In the genomic region with DNA sequence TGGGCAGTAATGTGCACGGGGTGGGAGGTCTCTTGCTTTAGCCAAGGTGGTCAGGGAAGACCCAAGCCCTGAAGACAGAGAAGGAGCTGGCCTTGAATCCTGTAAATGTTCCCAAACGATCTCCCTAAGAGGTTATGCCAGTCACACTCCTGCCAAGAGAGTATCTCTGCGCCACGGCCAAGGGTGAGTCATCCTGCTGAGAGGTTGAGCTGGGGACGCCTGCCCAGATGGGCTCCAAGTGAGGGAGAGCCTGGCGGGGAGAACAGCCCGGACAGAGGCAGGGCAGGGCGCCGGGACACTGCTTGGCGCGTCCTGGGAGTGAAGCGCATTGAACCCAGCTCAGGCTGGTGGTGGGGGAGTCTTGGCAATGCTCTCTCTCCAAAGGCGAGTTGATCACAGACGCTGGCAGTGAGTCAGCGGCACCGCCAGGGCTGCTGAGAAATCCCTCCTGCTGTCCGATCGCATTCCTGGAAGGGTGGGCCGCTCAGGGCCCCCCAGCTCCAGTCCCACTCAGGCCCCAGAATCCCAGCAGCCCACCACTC, we compare ENCODE assay signal across 8 cellular contexts. TPM values are rescaled to one million over a fixed set of nuclear protein-coding genes. Genes with fewer than 3 reads are reported as not detected.
A peak's percentile ranks its signal among the peaks of the same experiment; 100 is the strongest.
DNase-seq lines count a peak whose midpoint lies in the region; ATAC-seq and TF ChIP-seq lines count a peak whose summit lies in the region.

No MANE protein-coding gene starts in this region.

- TF ChIP-seq RAD21 in liver (IDR thresholded peaks at IDR 0.05), result no peak

- no peak overlapping the region for H3K4me3 ChIP-seq in liver (ENCODE audit: low read depth in 1 of 3, low read length in 3 of 3)
- no peak overlapping the region for H3K4me3 ChIP-seq in upper lobe of left lung
- no peak overlapping the region for H3K4me3 ChIP-seq in CD4-positive, alpha-beta memory T cell (ENCODE audit: low read length in 2 of 2)

- no peaks in the 10 kb centered on the region for H3K9me3 Mint-ChIP-seq in Calu3 (ENCODE audit: low read depth, unreplicated experiment)
- no peaks in the 10 kb centered on the region for H3K9me3 Mint-ChIP-seq in CD4-positive, alpha-beta T cell
- H3K9me3 Mint-ChIP-seq in CD4-positive, alpha-beta memory T cell, result no peaks in the 10 kb centered on the region

- peak; percentile 88 to 94 for ATAC-seq in upper lobe of left lung (ENCODE audit: low FRiP score in 2 of 2)
- no peak for ATAC-seq in CD4-positive, alpha-beta T cell (ENCODE audit: poor library complexity)

- peaks cover 31% of the 10 kb centered on the region for H3K4me1 Mint-ChIP-seq in Calu3 (ENCODE audit: low read depth, unreplicated experiment)
- no peaks in the 10 kb centered on the region for H3K4me1 Mint-ChIP-seq in CD4-positive, alpha-beta T cell (ENCODE audit: low read depth)
- H3K4me1 Mint-ChIP-seq in CD4-positive, alpha-beta memory T cell, result peaks cover 0 to 2% (median 0%) of the 10 kb centered on the region in 4 donors

- no TSS peak for BruUV-seq in Calu3 (replicated peaks; lab: Mats Ljungman, UMichigan)

- peaks cover 13% of the 10 kb centered on the region for H3K36me3 Mint-ChIP-seq in Calu3 (ENCODE audit: insufficient read depth, unreplicated experiment)
- H3K36me3 Mint-ChIP-seq in CD4-positive, alpha-beta T cell (ENCODE audit: low read depth), result no peaks in the 10 kb centered on the region
- no peaks in the 10 kb centered on the region for H3K36me3 Mint-ChIP-seq in CD4-positive, alpha-beta memory T cell

- H3K27ac ChIP-seq in liver (ENCODE audit: low read depth in 1 of 2, low read length in 2 of 2) (no peak overlapping the region), upper lobe of left lung (peak overlapping the region; percentile 48 to 80 (median 64))
- no peak overlapping the region for H3K27ac ChIP-seq in CD4-positive, alpha-beta T cell (ENCODE audit: low read depth, low read length)
- no peak overlapping the region for H3K27ac ChIP-seq in CD4-positive, alpha-beta memory T cell (ENCODE audit: low read depth, low read length)

- no peak overlapping the region for H3K27ac Mint-ChIP-seq in Calu3 (ENCODE audit: unreplicated experiment)
- no peak overlapping the region for H3K27ac Mint-ChIP-seq in CD4-positive, alpha-beta T cell
- no peak overlapping the region for H3K27ac Mint-ChIP-seq in CD4-positive, alpha-beta memory T cell

- no peaks in the 10 kb centered on the region for H3K27me3 Mint-ChIP-seq in Calu3 (ENCODE audit: unreplicated experiment)
- H3K27me3 Mint-ChIP-seq in CD4-positive, alpha-beta T cell, result peaks cover 12% of the 10 kb centered on the region
- peaks cover 0 to 1% of the 10 kb centered on the region in 2 donors for H3K27me3 Mint-ChIP-seq in CD4-positive, alpha-beta memory T cell

- H3K9ac ChIP-seq in liver (ENCODE audit: low read depth in 1 of 2, low read length in 2 of 2), result no peak overlapping the region

- H3K4me1 ChIP-seq in liver (ENCODE audit: control insufficient read depth in 4 of 4, insufficient read depth in 4 of 4, low read length in 3 of 4) (no peaks in the 10 kb centered on the region), upper lobe of left lung (peaks cover 5 to 16% (median 9%) of the 10 kb centered on the region in 4 donors)
- no peaks in the 10 kb centered on the region for H3K4me1 ChIP-seq in CD4-positive, alpha-beta memory T cell (ENCODE audit: insufficient read depth, low read length)

- POLR2A ChIA-PET in CD4-positive, alpha-beta T cell (lab: Charles Lee), result no interaction called here
- POLR2A ChIA-PET in CD4-positive, alpha-beta memory T cell (lab: Charles Lee; ENCODE audit: partially characterized antibody), result no interaction called here

- TF ChIP-seq POLR2A in upper lobe of left lung (IDR thresholded peaks at IDR 0.05), result peak in 1 of 4 donors; percentile 51

- intact Hi-C loops in Calu3 (cut with micrococcal nuclease; ENCODE audit: unreplicated experiment), result no loop called here
- intact Hi-C loops in CD4-positive, alpha-beta T cell (cut with DNase I, micrococcal nuclease), result no loop called here
- intact Hi-C loops in CD4-positive, alpha-beta memory T cell (cut with micrococcal nuclease), result no loop called here

- H3K4me3 Mint-ChIP-seq in Calu3 (ENCODE audit: low read depth, unreplicated experiment), result peak overlapping the region; percentile 19
- no peak overlapping the region for H3K4me3 Mint-ChIP-seq in CD4-positive, alpha-beta T cell
- no peak overlapping the region for H3K4me3 Mint-ChIP-seq in CD4-positive, alpha-beta memory T cell

- CTCF ChIA-PET in Calu3 (lab: Charles Lee), result interaction anchor here (0.5 to 1.1 kb wide), 9 partner anchors 16 to 1684 kb away, joined by 3 to 5 read pairs (median 4); partner anchors contain the start of gene KDELR1
- CTCF ChIA-PET in CD4-positive, alpha-beta T cell (lab: Charles Lee), result no interaction called here
- CTCF ChIA-PET in CD4-positive, alpha-beta memory T cell (lab: Charles Lee; ENCODE audit: partially characterized antibody), result no interaction called here

- peak in 1 of 4 donors; percentile 68 for TF ChIP-seq EP300 in upper lobe of left lung (IDR thresholded peaks at IDR 0.05)

- no peaks in the 10 kb centered on the region for H3K9me3 ChIP-seq in liver (ENCODE audit: control insufficient read depth in 4 of 4, low read length in 3 of 4)
- no peaks in the 10 kb centered on the region for H3K9me3 ChIP-seq in upper lobe of left lung
- H3K9me3 ChIP-seq in CD4-positive, alpha-beta T cell (ENCODE audit: control insufficient read depth, low read length), result no peaks in the 10 kb centered on the region
- H3K9me3 ChIP-seq in CD4-positive, alpha-beta memory T cell (ENCODE audit: control insufficient read depth in 1 of 2, low read length in 2 of 2), result no peaks in the 10 kb centered on the region

- H3K27me3 ChIP-seq in liver (ENCODE audit: control insufficient read depth in 4 of 4, insufficient read depth in 4 of 4, low read length in 3 of 4) (peaks cover 0 to 3% (median 0%) of the 10 kb centered on the region in 4 donors), upper lobe of left lung (no peaks in the 10 kb centered on the region)
- H3K27me3 ChIP-seq in CD4-positive, alpha-beta T cell (ENCODE audit: control insufficient read depth, insufficient read depth, low read length), result peaks cover 5% of the 10 kb centered on the region
- H3K27me3 ChIP-seq in CD4-positive, alpha-beta memory T cell (ENCODE audit: insufficient read depth, low read length), result no peaks in the 10 kb centered on the region

- DNase-seq in Calu3 (peak; percentile 83), NCI-H2029 (lab: John Stamatoyannopoulos, UW) (peak; percentile 82), dedifferentiated amniotic fluid mesenchymal stem cell (ENCODE audit: extremely low spot score) (peak; percentile 85), upper lobe of left lung (peak; percentile 85 to 92), NOMO-1 (lab: John Stamatoyannopoulos, UW; ENCODE audit: unreplicated experiment in 2 of 2) (no peak)
- DNase-seq in CD4-positive, alpha-beta T cell, result no peak
- DNase-seq in CD4-positive, alpha-beta memory T cell, result no peak

- 14% methylated on average over 19 of the region's 19 CpGs for WGBS in liver
- 18 to 35% methylated on average over 12 to 18 of the region's 19 CpGs for WGBS in upper lobe of left lung, 2 donors

- no peak for TF ChIP-seq CTCF in Calu3 (IDR thresholded peaks at IDR 0.05; ENCODE audit: unreplicated experiment)
- no peak for TF ChIP-seq CTCF in liver (IDR thresholded peaks at IDR 0.05; ENCODE audit: low read depth, low read length, missing input control)
- no peak for TF ChIP-seq CTCF in upper lobe of left lung (IDR thresholded peaks at IDR 0.05)
- TF ChIP-seq CTCF in CD4-positive, alpha-beta T cell (IDR thresholded peaks at IDR 0.05), result no peak

- H3K36me3 ChIP-seq in liver (ENCODE audit: control insufficient read depth in 4 of 4, insufficient read depth in 3 of 4, low read depth in 1 of 4, low read length in 3 of 4) (no peaks in the 10 kb centered on the region), upper lobe of left lung (no peaks in the 10 kb centered on the region)
- H3K36me3 ChIP-seq in CD4-positive, alpha-beta memory T cell (ENCODE audit: insufficient read depth, low read length), result no peaks in the 10 kb centered on the region

TF ChIP-seq in liver, 16 proteins besides CTCF, POLR2A, EP300 and RAD21 (continues in another document):
- TF ChIP-seq JUND (IDR thresholded peaks at IDR 0.05), result peak; percentile 45 to 68

RNA-seq across cellular contexts. Expression of gene SULT2B1, which starts 16.4 kb away (rescaled TPM):
- 0.64 TPM in 1 of 2 replicates, not detected in the other for total RNA-seq in Calu3 (2022)
- total RNA-seq in liver, result not detected
- polyA plus RNA-seq in liver, result under 1 TPM; 0.14 to 0.24 TPM
- 10 to 100 TPM; 10.5 to 19.6 (median 15.2) TPM for total RNA-seq in upper lobe of left lung
- not detected for total RNA-seq in CD4-positive, alpha-beta T cell
- not detected for total RNA-seq in CD4-positive, alpha-beta memory T cell
- under 1 TPM in 1 of 2 donors, not detected in 1; 0.13 TPM for polyA plus RNA-seq in CD4-positive, alpha-beta memory T cell

RNA-seq across cellular contexts. Expression of gene SPACA4, which starts 38.1 kb away (rescaled TPM):
- not detected in 2 replicates for total RNA-seq in Calu3 (2022)
- not detected for total RNA-seq in liver
- not detected for polyA plus RNA-seq in liver
- total RNA-seq in upper lobe of left lung, result under 1 TPM in 1 of 6 donors, not detected in 5; 0.27 TPM
- total RNA-seq in CD4-positive, alpha-beta T cell, result not detected
- not detected for total RNA-seq in CD4-positive, alpha-beta memory T cell
- polyA plus RNA-seq in CD4-positive, alpha-beta memory T cell, result not detected

RNA-seq across cellular contexts. Expression of gene FAM83E, which starts 46.5 kb away (rescaled TPM):
- 8.2 and 13.3 TPM in 2 replicates for total RNA-seq in Calu3 (2022)
- under 1 TPM; 0.33 to 0.42 TPM for total RNA-seq in liver
- polyA plus RNA-seq in liver, result under 1 TPM in 1 of 2 donors, not detected in 1; 0.20 TPM
- 10 to 100 TPM; 24.0 to 87.3 (median 43.3) TPM for total RNA-seq in upper lobe of left lung
- 1 to 10 TPM; 1.6 to 2.6 TPM for total RNA-seq in CD4-positive, alpha-beta T cell
- total RNA-seq in CD4-positive, alpha-beta memory T cell, result 1 to 10 TPM; 4.3 to 5.3 TPM
- polyA plus RNA-seq in CD4-positive, alpha-beta memory T cell, result not detected

RNA-seq across cellular contexts. Expression of gene RPL18, which starts 50.6 kb away (rescaled TPM):
- total RNA-seq in Calu3 (2022), result 1,224 and 1,339 TPM in 2 replicates
- 100 to 1,000 TPM; 502 to 830 TPM for total RNA-seq in liver
- 100 to 1,000 TPM; 276 to 670 TPM for polyA plus RNA-seq in liver
- total RNA-seq in upper lobe of left lung, result 1,000 to 10,000 TPM in 5 of 6 donors, 100 to 1,000 TPM in 1; 950 to 1,930 (median 1,443) TPM
- 1,000 to 10,000 TPM; 2,820 to 2,913 TPM for total RNA-seq in CD4-positive, alpha-beta T cell
- total RNA-seq in CD4-positive, alpha-beta memory T cell, result 1,000 to 10,000 TPM; 2,357 to 2,448 TPM
- 1,000 to 10,000 TPM; 2,084 to 2,180 TPM for polyA plus RNA-seq in CD4-positive, alpha-beta memory T cell

RNA-seq across cellular contexts. Expression of gene SPHK2, which starts 50.9 kb away (rescaled TPM):
- total RNA-seq in Calu3 (2022), result 20.5 and 24.2 TPM in 2 replicates
- total RNA-seq in liver, result 10 to 100 TPM; 10.2 to 17.3 TPM
- polyA plus RNA-seq in liver, result 10 to 100 TPM in 1 of 2 donors, 1 to 10 TPM in 1; 9.6 to 14.4 TPM
- 10 to 100 TPM in 5 of 6 donors, 1 to 10 TPM in 1; 9.1 to 50.3 (median 26.8) TPM for total RNA-seq in upper lobe of left lung
- total RNA-seq in CD4-positive, alpha-beta T cell, result 10 to 100 TPM; 14.1 to 15.3 TPM
- total RNA-seq in CD4-positive, alpha-beta memory T cell, result 10 to 100 TPM; 25.0 to 29.1 TPM
- 1 to 10 TPM; 6.0 to 8.4 TPM for polyA plus RNA-seq in CD4-positive, alpha-beta memory T cell

Comparison
In these comparisons a context has a peak if more than half of its experiments do, and no peak if none do; other contexts are left out.
1. DNase-seq: peak in Calu3 (single experiment), NCI-H2029 (single experiment), dedifferentiated amniotic fluid mesenchymal stem cell (single experiment) and upper lobe of left lung (2 of 2); none in CD4-positive, alpha-beta T cell (0 of 10), NOMO-1 (0 of 2) and CD4-positive, alpha-beta memory T cell (0 of 5).
2. H3K27ac ChIP-seq: peak in upper lobe of left lung (4 of 4); none in liver (0 of 2), CD4-positive, alpha-beta T cell (single experiment) and CD4-positive, alpha-beta memory T cell (single experiment).